9 cellular contexts compared by ENCODE assay signal in genomic region chr17:51119415-51120356, GRCh38. TPM values are rescaled to one million over a fixed set of nuclear protein-coding genes. Genes with fewer than 3 reads are reported as not detected.
DNase-seq lines count a peak whose midpoint lies in the region; ATAC-seq, FAIRE-seq and TF ChIP-seq lines count a peak whose summit lies in the region.
"Had no signal": no experiment of that assay in that cellular context is flagged by ENCODE, and none has a peak within 500 bp of the region (broad histone marks: within the 10 kb centered on the region; RNA-seq: fewer than 3 reads in every experiment).

No MANE protein-coding gene starts in this region.

- no peaks in the 10 kb centered on the region for H3K27me3 ChIP-seq in brain microvascular endothelial cell (replicated peaks)

- ATAC-seq in GM21390 (IDR thresholded peaks at IDR 0.05; ENCODE audit: unreplicated experiment) (peak; percentile 15), sciatic nerve (peak; percentile 22)

- H3K27ac ChIP-seq in brain microvascular endothelial cell, result peak overlapping the region; percentile 58

- intact Hi-C loops in sciatic nerve (cut with DNase I), result no loop called here

- FAIRE-seq in HTR-8/SVneo (lab: Jason Lieb, UNC), result peak; percentile 16
- FAIRE-seq: islet of Langerhans had no signal

- DNase-seq in DMS79 (lab: John Stamatoyannopoulos, UW), result peak; percentile 6
- DNase-seq in HTR-8/SVneo (ENCODE audit: insufficient read length, low spot score), result peak; percentile 53
- DNase-seq in T-helper 22 cell (ENCODE audit: low read depth), result peak; percentile 32
- DNase-seq in brain microvascular endothelial cell, result peak; percentile 13
- peak; percentile 38 for DNase-seq in iPS DF 19.7 (ENCODE audit: low read depth, low spot score)
- DNase-seq in sciatic nerve (ENCODE audit: low spot score), result peak; percentile 71
- DNase-seq in NCI-H1694 (lab: John Stamatoyannopoulos, UW), result no peak

- H3K4me3 ChIP-seq in brain microvascular endothelial cell (ENCODE audit: low read depth, low read length), result peak overlapping the region; percentile 96

- TF ChIP-seq CTCF in brain microvascular endothelial cell (IDR thresholded peaks at IDR 0.05; ENCODE audit: low read depth, low read length, missing control alignments), result peak; percentile 34

- in situ Hi-C loops in brain microvascular endothelial cell (cut with HindIII; ENCODE audit: low pct_ligation_motif_present, low sequenced_read_pairs), result no loop called here

- no peaks in the 10 kb centered on the region for H3K36me3 ChIP-seq in brain microvascular endothelial cell (replicated peaks)

RNA-seq across cellular contexts. Expression of gene SPAG9, which starts 1.0 kb away (rescaled TPM):
- total RNA-seq in sciatic nerve, result 233 TPM

RNA-seq across cellular contexts. Expression of gene NME1, which starts 33.7 kb away (rescaled TPM):
- total RNA-seq in sciatic nerve, result 25.6 TPM

RNA-seq across cellular contexts. Expression of gene NME2, which starts 46.5 kb away (rescaled TPM):
- 250 TPM for total RNA-seq in sciatic nerve
